In the genomic region with DNA sequence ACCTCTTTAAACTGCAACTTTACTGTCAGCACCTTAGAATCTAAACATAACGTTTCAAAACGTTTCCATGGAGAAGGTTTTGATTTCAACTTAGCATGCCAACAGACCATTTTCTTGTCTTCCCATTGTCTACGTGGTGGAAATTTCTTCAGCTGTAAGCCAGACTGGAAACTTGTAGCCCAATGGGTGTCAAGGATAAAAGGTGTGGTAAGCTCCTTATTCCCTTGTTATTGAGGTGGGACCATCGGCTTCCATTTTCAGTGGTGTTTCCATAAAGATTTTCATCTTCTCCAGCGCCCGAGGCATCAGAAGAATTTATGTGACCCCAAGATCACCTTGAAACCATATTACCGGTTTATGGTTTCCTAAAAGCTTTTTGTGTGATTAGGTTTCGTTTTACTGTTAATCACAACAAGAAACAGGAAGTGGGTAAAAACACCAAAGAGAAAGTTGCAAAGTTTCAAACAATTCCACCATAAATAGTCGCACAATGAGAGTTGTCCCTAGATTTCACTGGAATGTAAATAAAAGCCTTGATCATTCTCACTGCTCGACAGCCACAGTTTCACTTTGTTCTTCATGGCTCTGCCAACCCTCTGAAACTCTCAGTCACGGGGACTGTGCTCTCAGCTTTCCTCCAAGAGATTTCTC, we compare ENCODE assay signal across 8 cellular contexts.
DNase-seq lines count a peak whose midpoint lies in the region; ATAC-seq, FAIRE-seq and TF ChIP-seq lines count a peak whose summit lies in the region.

No MANE protein-coding gene starts in this region.

- peak overlapping the region; percentile 40 to 94 (median 84) for H3K27ac Mint-ChIP-seq in naive B cell

- peaks cover 13 to 23% (median 18%) of the 10 kb centered on the region in 3 donors for H3K4me1 Mint-ChIP-seq in naive B cell

- no peaks in the 10 kb centered on the region for H3K36me3 ChIP-seq in SJSA1

- H3K4me3 Mint-ChIP-seq in naive B cell, result peak overlapping the region; percentile 76 to 91 (median 84)

- FAIRE-seq in endometrium (lab: Jason Lieb, UNC), result peak; percentile 31

- TF ChIP-seq CTCF in AG10803 (conservative IDR thresholded peaks at IDR 0.05; ENCODE audit: low read length), result no peak

- no peaks in the 10 kb centered on the region for H3K27me3 Mint-ChIP-seq in naive B cell

- DNase-seq in AG10803 (ENCODE audit: low read depth) (peak; percentile 51), SJSA1 (ENCODE audit: low read depth in 1 of 2, low spot score in 2 of 2) (peak; percentile 46 to 75), naive B cell (peak; percentile 31), COLO829 (ENCODE audit: low spot score) (no peak), GM19238 (ENCODE audit: insufficient read length, low spot score) (no peak)

- H3K4me3 ChIP-seq in AG10803 (ENCODE audit: low read length) (peak overlapping the region; percentile 54), SJSA1 (peak overlapping the region; percentile 41)

- H3K36me3 Mint-ChIP-seq in naive B cell, result no peaks in the 10 kb centered on the region

- no peaks in the 10 kb centered on the region for H3K9me3 ChIP-seq in SJSA1 (replicated peaks)

- peak overlapping the region; percentile 79 for H3K27ac ChIP-seq in SJSA1

- peaks cover 6% of the 10 kb centered on the region; the same call in 1 of the 2 replicates for H3K4me1 ChIP-seq in SJSA1 (replicated peaks)

- ATAC-seq in GM18873 (IDR thresholded peaks at IDR 0.05; ENCODE audit: low FRiP score, unreplicated experiment), result peak; percentile 63
- ATAC-seq in HG03060 (IDR thresholded peaks at IDR 0.05; ENCODE audit: low read depth, unreplicated experiment), result peak; percentile 56
- ATAC-seq in naive B cell (ENCODE audit: low read depth in 2 of 2), result peak; percentile 67 to 69

- H3K27me3 ChIP-seq in SJSA1 (replicated peaks), result no peaks in the 10 kb centered on the region

- H3K9me3 Mint-ChIP-seq in naive B cell, result no peaks in the 10 kb centered on the region

Comparison
In these comparisons a context has a peak if more than half of its experiments do, and no peak if none do; other contexts are left out.
1. DNase-seq: peak in AG10803 (single experiment), SJSA1 (2 of 2) and naive B cell (single experiment); none in COLO829 (single experiment) and GM19238 (single experiment).
2. Peak in every context shown above with its lines, with median percentiles within 50 percentile points of each other: ATAC-seq.